In genomic region chr9:36007309-36007708, GRCh38 we compare ENCODE assay signal across 12 cellular contexts. TPM values are rescaled to one million over a fixed set of nuclear protein-coding genes. Genes with fewer than 3 reads are reported as not detected.
DNase-seq lines count a peak whose midpoint lies in the region; ATAC-seq and TF ChIP-seq lines count a peak whose summit lies in the region.
"Had no signal": no experiment of that assay in that cellular context is flagged by ENCODE, and none has a peak within 500 bp of the region (broad histone marks: within the 10 kb centered on the region; RNA-seq: fewer than 3 reads in every experiment).

No MANE protein-coding gene starts in this region.

- peak overlapping the region; percentile 12 for H3K4me3 Mint-ChIP-seq in activated B cell treated with CpG ODN at 0.5 μM for 24 hours

- intact Hi-C loops in activated B cell treated with CpG ODN at 0.5 μM for 24 hours (cut with micrococcal nuclease): loop anchor here (1.0 to 5.0 kb wide), 2 partner anchors 35 to 52 kb away; no protein-coding TSS in a partner anchor
- intact Hi-C loops in left cardiac atrium (cut with DNase I): no loop called here

- H3K36me3 Mint-ChIP-seq in activated B cell treated with CpG ODN at 0.5 μM for 24 hours (ENCODE audit: low read depth): no peaks in the 10 kb centered on the region

- peaks cover 32% of the 10 kb centered on the region for H3K4me1 Mint-ChIP-seq in activated B cell treated with CpG ODN at 0.5 μM for 24 hours

- DNase-seq in GM10266 (ENCODE audit: extremely low spot score): peak; percentile 49
- no peak for DNase-seq in activated B cell treated with CpG ODN at 0.5 μM for 24 hours
- DNase-seq in left cardiac atrium: no peak
- DNase-seq in effector CD8-positive, alpha-beta T cell (lab: John Stamatoyannopoulos, UW): no peak
- DNase-seq in NCI-H2029 (lab: John Stamatoyannopoulos, UW): no peak
- DNase-seq in mucosa of gallbladder (ENCODE audit: low spot score): no peak
- DNase-seq: activated CD8-positive, alpha-beta memory T cell treated with anti-CD3 and anti-CD28 coated beads, Interleukin-2, amount 50 U/mL, for 48 hours; effector CD4-positive, alpha-beta T cell; gastrocnemius medialis; stimulated activated CD4-positive, alpha-beta T cell treated with anti-CD3 and anti-CD28 coated beads, Interleukin-4, amount 100 ng/mL, for 1 hour had no signal

- no peak for TF ChIP-seq CTCF in GM10266 (IDR thresholded peaks at IDR 0.05; ENCODE audit: control insufficient read depth, insufficient read depth, low read depth, missing control alignments)
- TF ChIP-seq CTCF in activated B cell treated with CpG ODN at 0.5 μM for 24 hours (IDR thresholded peaks at IDR 0.05): no peak

- CTCF ChIA-PET in activated B cell treated with CpG ODN at 0.5 μM for 24 hours (lab: Charles Lee): interaction anchor here (0.9 to 3.6 kb wide), 12 partner anchors 9 to 159 kb away, joined by 3 to 22 read pairs (median 3); no protein-coding TSS in a partner anchor

- ATAC-seq in GM18907 (IDR thresholded peaks at IDR 0.05; ENCODE audit: unreplicated experiment) (peak; percentile 39), HG03354 (IDR thresholded peaks at IDR 0.05; ENCODE audit: poor library complexity, severe bottlenecking, unreplicated experiment) (peak; percentile 83), activated B cell treated with CpG ODN at 0.5 μM for 24 hours (ENCODE audit: low read depth) (peak; percentile 66), left cardiac atrium (no peak)
- ATAC-seq: gastrocnemius medialis had no signal

- peaks cover 21% of the 10 kb centered on the region for H3K27me3 Mint-ChIP-seq in activated B cell treated with CpG ODN at 0.5 μM for 24 hours

- POLR2A ChIA-PET in activated B cell treated with CpG ODN at 0.5 μM for 24 hours (lab: Charles Lee): interaction anchor here (0.6 kb wide), 1 partner anchor 370 kb away, joined by 7 read pairs; no protein-coding TSS in a partner anchor

- peak overlapping the region; percentile 11 for H3K27ac Mint-ChIP-seq in activated B cell treated with CpG ODN at 0.5 μM for 24 hours

- peaks cover 7% of the 10 kb centered on the region for H3K9me3 Mint-ChIP-seq in activated B cell treated with CpG ODN at 0.5 μM for 24 hours

RNA-seq across cellular contexts. Expression of gene RECK, which starts 29.4 kb away (rescaled TPM):
- total RNA-seq in activated B cell treated with CpG ODN at 0.5 μM for 24 hours (4.2 and 5.0 TPM in 2 replicates), left cardiac atrium (1 to 10 TPM; 8.1 to 8.9 TPM), mucosa of gallbladder (11.3 TPM)

RNA-seq across cellular contexts. Expression of gene OR2S2, which starts 49.4 kb away (rescaled TPM):
- total RNA-seq in activated B cell treated with CpG ODN at 0.5 μM for 24 hours: not detected in 2 replicates
- not detected for total RNA-seq in left cardiac atrium
- not detected for total RNA-seq in mucosa of gallbladder
- total RNA-seq: gastrocnemius medialis had no signal

Comparison
In these comparisons a context has a peak if more than half of its experiments do, and no peak if none do; other contexts are left out.
1. ATAC-seq: peak in GM18907 (single experiment), HG03354 (single experiment) and activated B cell treated with CpG ODN at 0.5 μM for 24 hours (single experiment); none in left cardiac atrium (0 of 2).